Comparison of ENCODE assay signal across 23 cellular contexts in the genomic region with DNA sequence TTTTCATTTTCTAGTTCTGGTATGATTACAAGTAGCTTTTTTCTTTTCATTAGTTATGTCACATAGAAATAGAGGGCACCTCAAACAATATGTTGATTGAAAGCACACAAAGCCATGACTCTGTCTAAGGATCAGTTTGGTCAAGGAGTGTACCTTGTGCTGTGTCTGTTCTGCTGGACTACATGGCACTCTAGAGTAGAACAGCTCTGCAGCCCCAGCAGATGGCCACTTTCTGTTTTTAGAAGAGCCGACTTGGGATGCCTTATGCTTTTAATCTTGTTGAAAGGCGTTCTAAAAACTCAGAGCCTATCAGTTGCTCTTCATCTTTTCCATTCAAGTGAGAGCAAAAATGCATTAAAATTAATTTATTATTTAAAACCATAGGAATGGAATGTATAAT. TPM values are rescaled to one million over a fixed set of nuclear protein-coding genes. Genes with fewer than 3 reads are reported as not detected.
"Had no signal": no experiment of that assay in that cellular context is flagged by ENCODE, and none has a peak within 500 bp of the region (broad histone marks: within the 10 kb centered on the region; RNA-seq: fewer than 3 reads in every experiment).

No MANE protein-coding gene starts in this region.

- H3K27ac ChIP-seq: HL-60, SJSA1, SK-N-MC had no signal

- H3K4me3 ChIP-seq: MG63, SJSA1, SK-N-MC had no signal

- DNase-seq: KBM-7, MG63, NCI-H1092, NCI-H1105 treated with DMSO at 0.1 percent for 48 hours, NCI-H1417 treated with DMSO at 0.1 percent for 48 hours, NCI-H146, NCI-H1694 treated with DMSO at 0.1 percent for 48 hours, NCI-H2029, NCI-H2081 treated with DMSO at 0.1 percent for 48 hours, NCI-H2171, NCI-H226, NCI-H446, NCI-H510A, NCI-H524 treated with DMSO at 0.1 percent for 48 hours, NCI-H69, NCI-H774, Right ventricle myocardium superior, RPMI8226, SIG-M5 had no signal

- H3K9me3 ChIP-seq: MG63, SJSA1 had no signal

- H3K36me3 ChIP-seq: MG63, SJSA1 had no signal

RNA-seq across cellular contexts. Expression of a gene that starts 49.3 kb away (rescaled TPM):
- total RNA-seq: LHCN-M2, Right ventricle myocardium superior, SJSA1 had no signal
